10 cellular contexts compared by ENCODE assay signal in genomic region chr19:821976-822773, GRCh38. TPM values are rescaled to one million over a fixed set of nuclear protein-coding genes. Genes with fewer than 3 reads are reported as not detected.
DNase-seq lines count a peak whose midpoint lies in the region; ATAC-seq and TF ChIP-seq lines count a peak whose summit lies in the region.
"Had no signal": no experiment of that assay in that cellular context is flagged by ENCODE, and none has a peak within 500 bp of the region (broad histone marks: within the 10 kb centered on the region; RNA-seq: fewer than 3 reads in every experiment).

No MANE protein-coding gene starts in this region.

- TF ChIP-seq EP300 in stomach (IDR thresholded peaks at IDR 0.05), result no peak

- TF ChIP-seq CTCF in stomach (IDR thresholded peaks at IDR 0.05), result no peak

- H3K4me3 ChIP-seq in SJSA1 (0 out of 2 replicates have a peak overlapping the region, but pooled peaks have one; percentile 15), iPS-18c (ENCODE audit: insufficient read depth, low read depth, low read length) (peak overlapping the region; percentile 41), stomach (peak overlapping the region; percentile 25 to 48 (median 35))

- WGBS in stomach, 5 donors, result 3 to 20% (median 5%) methylated on average over 2 to 93 of the region's 94 CpGs

- H3K27ac ChIP-seq in SJSA1 (no peak overlapping the region), stomach (no peak overlapping the region)

- H3K36me3 ChIP-seq in SJSA1 (no peaks in the 10 kb centered on the region), stomach (no peaks in the 10 kb centered on the region)

- no peaks in the 10 kb centered on the region for H3K9me3 ChIP-seq in SJSA1 (replicated peaks)
- no peaks in the 10 kb centered on the region for H3K9me3 ChIP-seq in iPS-18c (ENCODE audit: control insufficient read depth, insufficient read depth, low read length)
- no peaks in the 10 kb centered on the region for H3K9me3 ChIP-seq in stomach

- H3K4me1 ChIP-seq in SJSA1 (replicated peaks) (peaks cover 11% of the 10 kb centered on the region), stomach (peaks cover 14 to 25% (median 22%) of the 10 kb centered on the region in 4 donors)

- no peak for TF ChIP-seq POLR2A in stomach (IDR thresholded peaks at IDR 0.05)

- no peak for ATAC-seq in GM21786 (IDR thresholded peaks at IDR 0.05; ENCODE audit: unreplicated experiment)

- intact Hi-C loops in stomach (cut with DNase I; ENCODE audit: low total_unique reads), result no loop called here

- DNase-seq in SIG-M5 treated with dmso at 0.1 percent for 504 hours (lab: John Stamatoyannopoulos, UW; ENCODE audit: unreplicated experiment), result peak; percentile 63
- no peak for DNase-seq in SIG-M5 (lab: John Stamatoyannopoulos, UW)
- no peak for DNase-seq in SJSA1 (ENCODE audit: low read depth in 1 of 2, low spot score in 2 of 2)
- DNase-seq in stomach, result no peak
- no peak for DNase-seq in NCI-H2107 (lab: John Stamatoyannopoulos, UW)
- DNase-seq in NCI-H1694 (lab: John Stamatoyannopoulos, UW), result no peak
- DNase-seq: central memory CD4-positive, alpha-beta T cell had no signal

- H3K27me3 ChIP-seq in SJSA1 (replicated peaks) (0 out of 2 replicates have a peak, but pooled peaks cover 2% of the 10 kb centered on the region), stomach (peaks cover 13 to 57% (median 31%) of the 10 kb centered on the region in 3 donors)

RNA-seq across cellular contexts. Expression of gene PLPPR3, which starts 0.4 kb away (rescaled TPM):
- 1.1 and 2.3 TPM in 2 replicates for total RNA-seq in SJSA1 (2014; rRNA removed; shearing (Covaris generic))
- under 1 TPM in 1 of 5 donors, not detected in 4; 0.55 TPM for total RNA-seq in stomach
- under 1 TPM in 1 of 3 donors, not detected in 2; 0.46 TPM for polyA plus RNA-seq in stomach
- total RNA-seq: RPMI7951 had no signal

RNA-seq across cellular contexts. Expression of gene AZU1, which starts 5.5 kb away (rescaled TPM):
- not detected in 2 replicates for total RNA-seq in SJSA1 (2014; rRNA removed; shearing (Covaris generic))
- under 1 TPM in 1 of 5 donors, not detected in 4; 0.55 TPM for total RNA-seq in stomach
- polyA plus RNA-seq in stomach, result 1 to 10 TPM in 1 of 3 donors, under 1 TPM in 2; 0.53 to 1.5 (median 1.00) TPM
- total RNA-seq: RPMI7951 had no signal

RNA-seq across cellular contexts. Expression of gene PRTN3, which starts 18.6 kb away (rescaled TPM):
- total RNA-seq in SJSA1 (2014; rRNA removed; shearing (Covaris generic)), result not detected in 2 replicates
- total RNA-seq in stomach, result 1 to 10 TPM in 1 of 5 donors, not detected in 4; 2.6 TPM
- polyA plus RNA-seq in stomach, result under 1 TPM in 1 of 3 donors, not detected in 2; 0.15 TPM
- total RNA-seq: RPMI7951 had no signal

RNA-seq across cellular contexts. Expression of gene PTBP1, which starts 24.9 kb away (rescaled TPM):
- 177 and 308 TPM in 2 replicates for total RNA-seq in SJSA1 (2014; rRNA removed; shearing (Covaris generic))
- total RNA-seq in stomach, result 100 to 1,000 TPM in 4 of 5 donors, 10 to 100 TPM in 1; 92.9 to 539 (median 173) TPM
- 10 to 100 TPM; 74.8 to 80.9 (median 74.8) TPM for polyA plus RNA-seq in stomach

RNA-seq across cellular contexts. Expression of gene ELANE, which starts 29.9 kb away (rescaled TPM):
- total RNA-seq in SJSA1 (2014; rRNA removed; shearing (Covaris generic)), result not detected in 2 replicates
- 10 to 100 TPM in 1 of 5 donors, 1 to 10 TPM in 1, not detected in 3; 2.9 to 10.5 TPM for total RNA-seq in stomach
- 1 to 10 TPM in 2 of 3 donors, not detected in 1; 1.1 to 3.4 TPM for polyA plus RNA-seq in stomach
- total RNA-seq: RPMI7951 had no signal
